In the genomic region with DNA sequence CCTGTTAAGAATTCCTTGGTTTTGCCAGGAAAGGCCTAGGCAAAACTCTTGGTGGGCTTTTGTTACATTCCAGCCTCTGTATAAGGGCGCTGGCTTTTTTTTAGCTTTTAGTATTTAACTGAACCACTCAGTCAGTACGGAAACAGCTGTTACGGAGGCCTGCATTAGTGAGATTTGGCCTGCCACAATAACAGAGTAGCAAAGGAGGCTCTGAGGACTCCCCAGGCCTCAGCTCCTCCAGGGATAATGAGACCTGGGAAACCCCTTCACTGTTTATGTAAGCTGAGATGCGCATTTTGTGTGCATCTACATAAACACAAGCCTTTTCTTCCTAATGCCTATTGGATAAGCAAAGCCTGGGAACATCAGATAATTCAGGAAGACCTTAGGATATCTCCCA, we compare ENCODE assay signal across 20 cellular contexts.
A peak's percentile ranks its signal among the peaks of the same experiment; 100 is the strongest.
DNase-seq lines count a peak whose midpoint lies in the region; ATAC-seq lines count a peak whose summit lies in the region.
"Had no signal": no experiment of that assay in that cellular context is flagged by ENCODE, and none has a peak within 500 bp of the region (broad histone marks: within the 10 kb centered on the region; RNA-seq: fewer than 3 reads in every experiment).

No MANE protein-coding gene starts in this region.

- H3K4me3 ChIP-seq in urinary bladder (ENCODE audit: low read depth, low read length), result no peak overlapping the region
- H3K4me3 ChIP-seq: tibial nerve had no signal

- intact Hi-C loops in Right ventricle myocardium inferior (cut with DNase I), result no loop called here
- intact Hi-C loops in cardiac septum (cut with DNase I), result no loop called here

- ATAC-seq in Right ventricle myocardium inferior (peak; percentile 32), GM18517 (IDR thresholded peaks at IDR 0.05; ENCODE audit: unreplicated experiment) (no peak)
- ATAC-seq: stimulated activated memory B cell treated with anti-CD40 and anti-IgM and Interleukin-4, amounts not matched to agents 10 μg/mL and 1 μg/mL and 100 μg/mL, for 72 hours had no signal

- no peaks in the 10 kb centered on the region for H3K4me1 ChIP-seq in urinary bladder (ENCODE audit: insufficient read depth)

- WGBS in urinary bladder, result 58% methylated on average over 4 of the region's 4 CpGs

- DNase-seq in Right ventricle myocardium inferior (ENCODE audit: missing footprints) (no peak), cardiac septum (ENCODE audit: low spot score) (no peak), dermis blood vessel endothelial cell (peak; percentile 43), iPS-NIHi7 (ENCODE audit: extremely low spot score) (peak; percentile 29), NCI-H1092 treated with DMSO at 0.1 percent for 48 hours (lab: John Stamatoyannopoulos, UW) (no peak), kidney tubule cell (ENCODE audit: low spot score) (no peak)
- DNase-seq: activated CD4-positive, alpha-beta T cell treated with anti-CD3 and anti-CD28 coated beads for 1 hour; activated gamma-delta T cell; amygdala; cerebellar nuclear complex; immature natural killer cell; Kasumi-1; mammary epithelial cell; NCI-H1417 treated with DMSO at 0.1 percent for 48 hours; NCI-H226; SHP77 had no signal

- peak overlapping the region; percentile 32 for H3K27ac ChIP-seq in urinary bladder (ENCODE audit: low read depth)

- no peaks in the 10 kb centered on the region for H3K36me3 ChIP-seq in urinary bladder (ENCODE audit: insufficient read depth)

Comparison
In these comparisons a context has a peak if more than half of its experiments do, and no peak if none do; other contexts are left out.
1. DNase-seq: peak in dermis blood vessel endothelial cell (single experiment) and iPS-NIHi7 (single experiment); none in Right ventricle myocardium inferior (single experiment), cardiac septum (single experiment), NCI-H1092 treated with DMSO at 0.1 percent for 48 hours (single experiment) and kidney tubule cell (single experiment).